Comparison of ENCODE assay signal across 21 cellular contexts in the genomic region with DNA sequence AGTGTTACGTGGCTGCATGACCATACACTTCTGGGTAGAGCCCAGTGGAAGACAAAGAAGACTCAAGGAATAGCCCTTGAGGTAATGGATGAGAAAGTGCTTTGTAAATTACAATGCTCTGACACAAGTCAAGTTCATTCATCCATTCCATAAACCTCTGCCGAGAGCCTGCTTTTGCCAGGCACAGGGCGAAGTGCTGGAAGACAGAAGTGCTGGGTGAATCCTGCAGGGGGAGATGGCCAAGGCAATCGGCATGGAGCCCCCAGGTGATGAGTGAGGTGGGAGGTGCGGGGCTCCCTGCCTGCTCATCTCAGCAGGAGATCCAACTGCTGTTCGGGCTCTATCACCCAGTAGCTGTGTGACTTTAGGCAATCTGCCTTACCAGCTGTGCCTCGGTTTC. TPM values are rescaled to one million over a fixed set of nuclear protein-coding genes. Genes with fewer than 3 reads are reported as not detected.
DNase-seq lines count a peak whose midpoint lies in the region; ATAC-seq, FAIRE-seq and TF ChIP-seq lines count a peak whose summit lies in the region.
"Had no signal": no experiment of that assay in that cellular context is flagged by ENCODE, and none has a peak within 500 bp of the region (broad histone marks: within the 10 kb centered on the region; RNA-seq: fewer than 3 reads in every experiment).

No MANE protein-coding gene starts in this region.

- peaks cover 11% of the 10 kb centered on the region for H3K4me1 Mint-ChIP-seq in activated T-helper 17 cell treated with anti-CD3 and anti-CD28 coated beads, Interleukin-2, amount 50 U/mL, for 72 hours

- no peak for TF ChIP-seq RAD21 in HepG2 (CRISPR knock-in tag; IDR thresholded peaks at IDR 0.05)

- H3K36me3 ChIP-seq in HepG2 (replicated peaks in 1 of 2; ENCODE audit: control insufficient read depth in 1 of 2, insufficient read depth in 2 of 2, low read length in 2 of 2) (no peaks in the 10 kb centered on the region; a peak in 1 of 5 replicates), right lobe of liver (peaks cover 0 to 11% (median 1%) of the 10 kb centered on the region in 4 donors), WERI-Rb-1 (peaks cover 7% of the 10 kb centered on the region), kidney epithelial cell (ENCODE audit: control insufficient read depth, insufficient read depth, low read length) (peaks cover 5% of the 10 kb centered on the region)

- H3K36me3 Mint-ChIP-seq in activated T-helper 17 cell treated with anti-CD3 and anti-CD28 coated beads, Interleukin-2, amount 50 U/mL, for 72 hours (ENCODE audit: low read depth): peaks cover 22% of the 10 kb centered on the region

- H3K27me3 ChIP-seq in HepG2 (ENCODE audit: control insufficient read depth in 1 of 2, insufficient read depth in 2 of 2, low read length in 2 of 2) (peaks cover 17 to 84% of the 10 kb centered on the region in 2 experiments), right lobe of liver (no peaks in the 10 kb centered on the region), WERI-Rb-1 (ENCODE audit: insufficient read depth, low read depth, severe bottlenecking) (peaks cover 20% of the 10 kb centered on the region), kidney epithelial cell (ENCODE audit: control insufficient read depth, insufficient read depth, low read length) (no peaks in the 10 kb centered on the region)
- H3K27me3 ChIP-seq: adrenal gland, heart right ventricle, tibial artery had no signal

- no peak overlapping the region for H3K9ac ChIP-seq in HepG2 (ENCODE audit: insufficient read depth, low read depth, low read length)

- TF ChIP-seq CTCF in HepG2 (CRISPR knock-in tag; IDR thresholded peaks at IDR 0.05): no peak
- no peak for TF ChIP-seq CTCF in right lobe of liver (IDR thresholded peaks at IDR 0.05)
- TF ChIP-seq CTCF in WERI-Rb-1 (IDR thresholded peaks at IDR 0.05; ENCODE audit: low read depth, low read length): peak; percentile 62
- peak; percentile 39 for TF ChIP-seq CTCF in kidney epithelial cell (IDR thresholded peaks at IDR 0.05; ENCODE audit: insufficient read depth, low read length, poor library complexity, severe bottlenecking)
- TF ChIP-seq CTCF in lower leg skin (IDR thresholded peaks at IDR 0.05): no peak

- H3K9me3 Mint-ChIP-seq in activated T-helper 17 cell treated with anti-CD3 and anti-CD28 coated beads, Interleukin-2, amount 50 U/mL, for 72 hours: no peaks in the 10 kb centered on the region
- H3K9me3 Mint-ChIP-seq: activated CD4-positive, alpha-beta memory T cell treated with anti-CD3 and anti-CD28 coated beads for 36 hours had no signal

- no peak for FAIRE-seq in HepG2 (lab: Jason Lieb, UNC)
- FAIRE-seq: G401.6, keratinocyte had no signal

- H4K20me1 ChIP-seq in HepG2 (ENCODE audit: insufficient read depth, low read length): peaks cover 14% of the 10 kb centered on the region; the same call in 1 of the 2 replicates

- H3K4me3 ChIP-seq in HepG2 (replicated peaks in 1 of 3; ENCODE audit: insufficient read depth in 1 of 3, low read depth in 2 of 3, low read length in 3 of 3) (no peak overlapping the region), right lobe of liver (no peak overlapping the region), WERI-Rb-1 (ENCODE audit: low read depth, low read length) (no peak overlapping the region), kidney epithelial cell (ENCODE audit: low read depth, low read length) (no peak overlapping the region), lower leg skin (ENCODE audit: low read depth, poor library complexity, severe bottlenecking) (no peak overlapping the region)
- H3K4me3 ChIP-seq: adrenal gland, heart right ventricle, tibial artery had no signal

- POLR2A ChIA-PET in HepG2 (lab: Yijun Ruan, JAX): interaction anchor here (1.1 kb wide), 1 partner anchor 59 kb away, joined by 3 read pairs; no protein-coding TSS in a partner anchor

- CTCF ChIA-PET in HepG2 (lab: Yijun Ruan, JAX; ENCODE audit: low intra/inter-chr PET ratio, low total read pairs): interaction anchor here (4.3 kb wide), 1 partner anchor 59 kb away, joined by 59 read pairs; no protein-coding TSS in a partner anchor

- no peak for DNase-seq in HepG2 (ENCODE audit: low spot score)
- no peak for DNase-seq in right lobe of liver
- DNase-seq in WERI-Rb-1: peak; percentile 54
- no peak for DNase-seq in kidney epithelial cell (ENCODE audit: low read depth)
- DNase-seq in lower leg skin (ENCODE audit: low spot score in 2 of 2): no peak
- no peak for DNase-seq in NCI-H2107 treated with DMSO at 0.1 percent for 48 hours (lab: John Stamatoyannopoulos, UW; ENCODE audit: unreplicated experiment)
- DNase-seq in hippocampal formation (lab: John Stamatoyannopoulos, UW): no peak
- DNase-seq: activated CD4-positive, alpha-beta memory T cell treated with anti-CD3 and anti-CD28 coated beads for 36 hours; adrenal gland; Calu3; cortex of kidney; heart right ventricle; midbrain; NCI-H146; NCI-H510A treated with DMSO at 0.1 percent for 48 hours; nucleus accumbens; stimulated activated CD4-positive, alpha-beta T cell treated with anti-CD3 and anti-CD28 coated beads, Interleukin-4, amount 100 ng/mL, for 4 hours; tibial artery had no signal

- H3K4me3 Mint-ChIP-seq in activated T-helper 17 cell treated with anti-CD3 and anti-CD28 coated beads, Interleukin-2, amount 50 U/mL, for 72 hours: no peak overlapping the region
- H3K4me3 Mint-ChIP-seq: activated CD4-positive, alpha-beta memory T cell treated with anti-CD3 and anti-CD28 coated beads for 36 hours had no signal

- H3K27ac Mint-ChIP-seq in activated T-helper 17 cell treated with anti-CD3 and anti-CD28 coated beads, Interleukin-2, amount 50 U/mL, for 72 hours: no peak overlapping the region
- H3K27ac Mint-ChIP-seq: activated CD4-positive, alpha-beta memory T cell treated with anti-CD3 and anti-CD28 coated beads for 36 hours had no signal

- intact Hi-C loops in HepG2 (cut with micrococcal nuclease; ENCODE audit: unreplicated experiment) (no loop called here), right lobe of liver (cut with DNase I) (loop anchor here in 1 of 2 donors (5.0 kb wide), 1 partner anchor 60 kb away; no protein-coding TSS in a partner anchor), lower leg skin (cut with DNase I; ENCODE audit: low total_unique reads) (no loop called here)

- ATAC-seq in HepG2 (no peak), right lobe of liver (no peak)
- ATAC-seq in activated T-helper 17 cell treated with anti-CD3 and anti-CD28 coated beads, Interleukin-2, amount 50 U/mL, for 72 hours (replicated peaks): no peak
- ATAC-seq: heart right ventricle had no signal

- no TSS peak for BruUV-seq in HepG2 (replicated peaks; lab: Mats Ljungman, UMichigan)

- H3K27me3 Mint-ChIP-seq in activated T-helper 17 cell treated with anti-CD3 and anti-CD28 coated beads, Interleukin-2, amount 50 U/mL, for 72 hours: peaks cover 2% of the 10 kb centered on the region

- H2AFZ ChIP-seq in HepG2 (ENCODE audit: low read length): no peak overlapping the region

- no peak for TF ChIP-seq POLR2A in HepG2 (IDR thresholded peaks at IDR 0.05; ENCODE audit: insufficient read depth in 1 of 2, low read depth in 2 of 2, low read length in 2 of 2)
- TF ChIP-seq POLR2A in right lobe of liver (IDR thresholded peaks at IDR 0.05): no peak
- no peak for TF ChIP-seq POLR2A in lower leg skin (IDR thresholded peaks at IDR 0.05)

- 28% methylated on average over 7 of the region's 7 CpGs for WGBS in HepG2 (ENCODE audit: low lambda C conversion rate)
- 93% methylated on average over 5 of the region's 7 CpGs for WGBS in right lobe of liver (ENCODE audit: insufficient coverage, low coverage, low lambda C conversion rate, missing lambda C conversion rate)
- 79 to 84% methylated on average over 7 of the region's 7 CpGs for WGBS in lower leg skin, 2 donors

- H3K9me3 ChIP-seq in HepG2 (ENCODE audit: low read length) (no peaks in the 10 kb centered on the region), right lobe of liver (no peaks in the 10 kb centered on the region), WERI-Rb-1 (ENCODE audit: severe bottlenecking) (no peaks in the 10 kb centered on the region)
- H3K9me3 ChIP-seq: adrenal gland, heart right ventricle, tibial artery had no signal

- no peaks in the 10 kb centered on the region for H3K79me2 ChIP-seq in HepG2 (ENCODE audit: insufficient read depth, low read length)

- H3K27ac ChIP-seq in HepG2 (ENCODE audit: extremely low read length, insufficient read depth, low read length): no peak overlapping the region
- H3K27ac ChIP-seq in right lobe of liver: no peak overlapping the region
- H3K27ac ChIP-seq in WERI-Rb-1: no peak overlapping the region
- H3K27ac ChIP-seq: adrenal gland, heart right ventricle, tibial artery had no signal

- in situ Hi-C loops in HepG2 (cut with HindIII; ENCODE audit: extremely low pct_ligation_motif_present, low pct_unique_long_range_greater_than_20kb): loop anchor here (5.0 kb wide), 1 partner anchor 60 kb away; no protein-coding TSS in a partner anchor

- TF ChIP-seq EP300 in HepG2 (IDR thresholded peaks at IDR 0.05; ENCODE audit: low read depth in 2 of 2, low read length in 2 of 2): no peak
- TF ChIP-seq EP300 in HepG2 (CRISPR knock-in tag; IDR thresholded peaks at IDR 0.05; ENCODE audit: borderline replicate concordance): no peak

- H3K4me2 ChIP-seq in HepG2 (ENCODE audit: low read depth, low read length): no peak overlapping the region

- H3K4me1 ChIP-seq in HepG2 (ENCODE audit: insufficient read depth, low read length) (peaks cover 53% of the 10 kb centered on the region), right lobe of liver (peaks cover 0 to 31% (median 2%) of the 10 kb centered on the region in 4 donors)

RNA-seq across cellular contexts. Expression of gene SOCS3, which starts 2.8 kb away (rescaled TPM):
- total RNA-seq in HepG2 (2016; rRNA removed; fragmentation: Illumina TruSeq; extraction: Trizol): 0.66 and 0.77 TPM in 2 replicates
- total RNA-seq in HepG2 (2016; cell fraction: cytosol; rRNA removed; fragmentation: Illumina TruSeq; extraction: Trizol; ENCODE audit: low read depth): 0.30 and 0.35 TPM in 2 replicates
- 0.59 and 0.95 TPM in 2 replicates for total RNA-seq in HepG2 (2016; cell fraction: insoluble cytoplasmic fraction; rRNA removed; fragmentation: Illumina TruSeq; extraction: Trizol)
- 0.83 and 0.93 TPM in 2 replicates for total RNA-seq in HepG2 (2016; cell fraction: membrane; rRNA removed; fragmentation: Illumina TruSeq; extraction: Trizol)
- 0.66 and 1.2 TPM in 2 replicates for total RNA-seq in HepG2 (2016; cell fraction: nucleus; rRNA removed; fragmentation: Illumina TruSeq; extraction: Trizol)
- 2.4 and 3.2 TPM in 2 replicates for polyA plus RNA-seq in HepG2 (2011; rRNA removed)
- polyA plus RNA-seq in HepG2 (2011; cell fraction: cytosol; rRNA removed): 2.4 and 2.6 TPM in 2 replicates
- 4.1 and 5.9 TPM in 2 replicates for polyA plus RNA-seq in HepG2 (2011; cell fraction: nucleus; rRNA removed)
- 0.94 and 3.5 TPM in 2 replicates for polyA plus RNA-seq in HepG2 (2012)
- 0.05 and 0.10 TPM in 2 replicates for polyA plus RNA-seq in HepG2 (2016; cell fraction: cytosol; fragmentation: Illumina TruSeq; extraction: Trizol; ENCODE audit: low read depth)
- 0.32 and 0.52 TPM in 2 replicates for polyA plus RNA-seq in HepG2 (2016; cell fraction: insoluble cytoplasmic fraction; fragmentation: Illumina TruSeq; extraction: Trizol; ENCODE audit: low read depth)
- polyA plus RNA-seq in HepG2 (2016; cell fraction: membrane; fragmentation: Illumina TruSeq; extraction: Trizol; ENCODE audit: low read depth): 0.27 and 0.28 TPM in 2 replicates
- 1.1 and 1.3 TPM in 2 replicates for polyA plus RNA-seq in HepG2 (2016; cell fraction: nucleus; fragmentation: Illumina TruSeq; extraction: Trizol; ENCODE audit: insufficient read depth, low read depth)
- polyA minus RNA-seq in HepG2 (2011; rRNA and poly(A)+ RNA removed; ENCODE audit: low replicate concordance): 11.0 and 18.7 TPM in 2 replicates
- polyA minus RNA-seq in HepG2 (2011; cell fraction: cytosol; rRNA and poly(A)+ RNA removed): 6.9 and 7.9 TPM in 2 replicates
- 3.5 and 5.2 TPM in 2 replicates for polyA minus RNA-seq in HepG2 (2011; cell fraction: nucleus; rRNA and poly(A)+ RNA removed)
- total RNA-seq in right lobe of liver: 10 to 100 TPM in 4 of 6 experiments, 1 to 10 TPM in 2; 1.2 to 87.3 (median 24.1) TPM
- total RNA-seq in kidney epithelial cell: 36.0 and 39.2 TPM in 2 replicates
- total RNA-seq in activated T-helper 17 cell treated with anti-CD3 and anti-CD28 coated beads, Interleukin-2, amount 50 U/mL, for 72 hours: 100 to 1,000 TPM; 129 to 175 TPM
- 10 to 100 TPM; 12.5 to 45.0 (median 13.0) TPM for total RNA-seq in lower leg skin

RNA-seq across cellular contexts. Expression of gene PGS1, which starts 15.8 kb away (rescaled TPM):
- total RNA-seq in HepG2 (2016; rRNA removed; fragmentation: Illumina TruSeq; extraction: Trizol) (18.8 and 25.9 TPM in 2 replicates), right lobe of liver (10 to 100 TPM in 5 of 6 experiments, 1 to 10 TPM in 1; 8.8 to 17.5 (median 13.4) TPM), kidney epithelial cell (32.8 and 34.5 TPM in 2 replicates), lower leg skin (10 to 100 TPM; 30.4 to 40.3 (median 39.9) TPM)
- 10.8 and 10.9 TPM in 2 replicates for total RNA-seq in HepG2 (2016; cell fraction: cytosol; rRNA removed; fragmentation: Illumina TruSeq; extraction: Trizol; ENCODE audit: low read depth)
- total RNA-seq in HepG2 (2016; cell fraction: insoluble cytoplasmic fraction; rRNA removed; fragmentation: Illumina TruSeq; extraction: Trizol): 14.8 and 27.5 TPM in 2 replicates
- total RNA-seq in HepG2 (2016; cell fraction: membrane; rRNA removed; fragmentation: Illumina TruSeq; extraction: Trizol): 11.3 and 11.9 TPM in 2 replicates
- 27.4 and 30.7 TPM in 2 replicates for total RNA-seq in HepG2 (2016; cell fraction: nucleus; rRNA removed; fragmentation: Illumina TruSeq; extraction: Trizol)
- polyA plus RNA-seq in HepG2 (2011; rRNA removed): 31.5 and 42.3 TPM in 2 replicates
- 30.6 and 33.0 TPM in 2 replicates for polyA plus RNA-seq in HepG2 (2011; cell fraction: cytosol; rRNA removed)
- 151 and 153 TPM in 2 replicates for polyA plus RNA-seq in HepG2 (2011; cell fraction: nucleus; rRNA removed)
- 18.3 and 27.7 TPM in 2 replicates for polyA plus RNA-seq in HepG2 (2012)
- polyA plus RNA-seq in HepG2 (2016; cell fraction: cytosol; fragmentation: Illumina TruSeq; extraction: Trizol; ENCODE audit: low read depth): 2.9 and 3.9 TPM in 2 replicates
- polyA plus RNA-seq in HepG2 (2016; cell fraction: insoluble cytoplasmic fraction; fragmentation: Illumina TruSeq; extraction: Trizol; ENCODE audit: low read depth): 12.8 and 16.5 TPM in 2 replicates
- polyA plus RNA-seq in HepG2 (2016; cell fraction: membrane; fragmentation: Illumina TruSeq; extraction: Trizol; ENCODE audit: low read depth): 6.1 and 6.7 TPM in 2 replicates
- polyA plus RNA-seq in HepG2 (2016; cell fraction: nucleus; fragmentation: Illumina TruSeq; extraction: Trizol; ENCODE audit: insufficient read depth, low read depth): 50.4 and 56.8 TPM in 2 replicates
- 49.2 and 54.3 TPM in 2 replicates for polyA minus RNA-seq in HepG2 (2011; rRNA and poly(A)+ RNA removed; ENCODE audit: low replicate concordance)
- 13.6 and 15.2 TPM in 2 replicates for polyA minus RNA-seq in HepG2 (2011; cell fraction: cytosol; rRNA and poly(A)+ RNA removed)
- polyA minus RNA-seq in HepG2 (2011; cell fraction: nucleus; rRNA and poly(A)+ RNA removed): 58.3 and 63.7 TPM in 2 replicates
- 100 to 1,000 TPM in 1 of 2 donors, 10 to 100 TPM in 1; 76.1 to 101 TPM for total RNA-seq in activated T-helper 17 cell treated with anti-CD3 and anti-CD28 coated beads, Interleukin-2, amount 50 U/mL, for 72 hours

Comparison
In these comparisons a context has a peak if more than half of its experiments do, and no peak if none do; other contexts are left out.
1. CTCF ChIP-seq: peak in WERI-Rb-1 (single experiment) and kidney epithelial cell (single experiment); none in HepG2 (single experiment), right lobe of liver (0 of 4) and lower leg skin (0 of 3).